Comparison of ENCODE assay signal across 8 cellular contexts in genomic region chr1:207822602-207823451, GRCh38.
A peak's percentile ranks its signal among the peaks of the same experiment; 100 is the strongest.
DNase-seq lines count a peak whose midpoint lies in the region; ATAC-seq and TF ChIP-seq lines count a peak whose summit lies in the region.

No MANE protein-coding gene starts in this region.

- POLR2A ChIA-PET in CD4-positive, alpha-beta memory T cell (lab: Charles Lee; ENCODE audit: partially characterized antibody): interaction anchor here (0.9 to 17.7 kb wide), 13 partner anchors 10 to 70 kb away, joined by 3 to 374 read pairs (median 12); no protein-coding TSS in a partner anchor

- peaks cover 0 to 5% (median under 1%) of the 10 kb centered on the region in 8 donors for H3K9me3 Mint-ChIP-seq in CD4-positive, alpha-beta memory T cell

- peaks cover 87% of the 10 kb centered on the region for H3K4me1 ChIP-seq in CD4-positive, alpha-beta memory T cell (ENCODE audit: insufficient read depth, low read length)
- H3K4me1 ChIP-seq in lung (ENCODE audit: control insufficient read depth in 2 of 2, insufficient read depth in 2 of 2, low read length in 2 of 2): peaks cover 22 to 42% of the 10 kb centered on the region in 2 donors

- H3K36me3 ChIP-seq in CD4-positive, alpha-beta memory T cell (ENCODE audit: insufficient read depth, low read length): no peaks in the 10 kb centered on the region
- peaks cover 0 to 11% of the 10 kb centered on the region in 2 donors for H3K36me3 ChIP-seq in lung (ENCODE audit: control insufficient read depth in 2 of 2, insufficient read depth in 2 of 2, low read length in 2 of 2)

- peak overlapping the region; percentile 86 for H3K27ac ChIP-seq in CD4-positive, alpha-beta memory T cell (ENCODE audit: low read depth, low read length)
- peak overlapping the region; percentile 93 to 99 for H3K27ac ChIP-seq in lung (ENCODE audit: low read depth in 1 of 2, low read length in 1 of 2)

- 39 to 71% methylated on average over 11 of the region's 11 CpGs for WGBS in lung, 2 donors

- peaks cover 2 to 4% of the 10 kb centered on the region in 2 donors for H3K27me3 Mint-ChIP-seq in CD4-positive, alpha-beta memory T cell

- CTCF ChIA-PET in CD4-positive, alpha-beta memory T cell (lab: Charles Lee; ENCODE audit: partially characterized antibody): interaction anchor here (1.1 to 15.6 kb wide), 10 partner anchors 10 to 140 kb away, joined by 3 to 494 read pairs (median 9); no protein-coding TSS in a partner anchor

- H3K4me1 Mint-ChIP-seq in CD4-positive, alpha-beta memory T cell: peaks cover 61 to 94% (median 79%) of the 10 kb centered on the region in 4 donors

- TF ChIP-seq CTCF in choroid plexus epithelial cell (conservative IDR thresholded peaks at IDR 0.05; ENCODE audit: low read depth, low read length) (no peak), lung (IDR thresholded peaks at IDR 0.05; ENCODE audit: control extremely low read depth, extremely low read depth) (no peak)

- peak; percentile 74 to 85 (median 77) for DNase-seq in CD4-positive, alpha-beta memory T cell
- peak; percentile 96 for DNase-seq in GM19240 (ENCODE audit: insufficient read length, low spot score)
- DNase-seq in activated CD4-positive, CD25-positive, alpha-beta regulatory T cell treated with anti-CD3 and anti-CD28 coated beads, Interleukin-2, amount 50 U/mL, for 16 hours (ENCODE audit: low read depth, low spot score): peak; percentile 53
- peak; percentile 68 for DNase-seq in choroid plexus epithelial cell (ENCODE audit: low read depth)
- DNase-seq in lung (ENCODE audit: low spot score): peak; percentile 92
- peak; percentile 39 for DNase-seq in stimulated activated CD8-positive, alpha-beta memory T cell treated with anti-CD3 and anti-CD28 coated beads, Interleukin-12 subunit alpha, Interleukin-12 subunit beta, amount 100 ng/mL, for 4 hours (ENCODE audit: low read depth)
- DNase-seq in retina: no peak

- peak; percentile 70 for ATAC-seq in HG03354 (IDR thresholded peaks at IDR 0.05; ENCODE audit: poor library complexity, severe bottlenecking, unreplicated experiment)
- ATAC-seq in lung (ENCODE audit: insufficient read depth, low FRiP score): peak; percentile 86

- H3K27me3 ChIP-seq in CD4-positive, alpha-beta memory T cell (ENCODE audit: insufficient read depth, low read length): no peaks in the 10 kb centered on the region
- H3K27me3 ChIP-seq in lung (ENCODE audit: control insufficient read depth, insufficient read depth): no peaks in the 10 kb centered on the region

- H3K4me3 Mint-ChIP-seq in CD4-positive, alpha-beta memory T cell: peak overlapping the region; percentile 84 to 98 (median 94)

- H3K36me3 Mint-ChIP-seq in CD4-positive, alpha-beta memory T cell: peaks cover 18 to 45% of the 10 kb centered on the region in 2 donors

- intact Hi-C loops in CD4-positive, alpha-beta memory T cell (cut with micrococcal nuclease): loop anchor here (10.0 kb wide), 1 partner anchor 422 kb away; the partner anchor contains the start of gene PLXNA2

- no peaks in the 10 kb centered on the region for H3K9me3 ChIP-seq in CD4-positive, alpha-beta memory T cell (ENCODE audit: control insufficient read depth in 1 of 2, low read length in 2 of 2)
- H3K9me3 ChIP-seq in lung (ENCODE audit: control insufficient read depth in 2 of 2, insufficient read depth in 1 of 2, low read length in 1 of 2): no peaks in the 10 kb centered on the region

- H3K27ac Mint-ChIP-seq in CD4-positive, alpha-beta memory T cell: peak overlapping the region; percentile 95 to 100 (median 99)

- H3K4me3 ChIP-seq in CD4-positive, alpha-beta memory T cell (ENCODE audit: low read length in 2 of 2): peak overlapping the region; percentile 56 to 85
- H3K4me3 ChIP-seq in choroid plexus epithelial cell (ENCODE audit: low read depth, low read length) (peak overlapping the region; percentile 42), lung (peak overlapping the region; percentile 76)
